Comparison of ENCODE assay signal across 21 cellular contexts in the genomic region with DNA sequence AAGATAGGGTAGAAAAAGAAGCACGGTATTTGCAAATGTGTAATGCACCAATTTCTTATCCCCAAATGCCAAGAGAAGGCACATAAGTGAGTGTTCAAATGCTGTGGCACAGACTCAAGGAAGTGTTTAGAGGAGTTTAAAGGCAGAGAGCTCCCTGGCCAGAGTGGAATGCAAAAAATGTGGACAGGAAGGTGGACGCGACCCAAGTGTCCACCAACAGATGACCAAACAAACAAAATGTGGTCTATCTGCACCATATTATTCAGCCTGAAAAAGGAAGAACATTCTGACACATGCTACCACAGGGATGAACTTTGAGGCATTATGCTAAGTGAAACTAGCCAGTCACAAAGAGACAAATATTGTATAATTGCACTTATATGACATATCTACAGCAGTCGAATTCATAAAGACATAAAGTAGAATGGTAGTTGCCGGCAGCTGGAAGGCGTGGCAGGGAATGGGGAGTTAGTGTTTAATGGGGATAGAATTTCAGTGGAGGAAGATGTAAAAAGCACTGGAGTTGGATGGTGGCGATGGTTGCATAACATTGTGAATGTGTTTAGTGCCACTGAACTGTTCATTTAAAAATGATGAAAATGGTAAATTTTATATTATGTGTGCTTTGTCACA.
"Had no signal": no experiment of that assay in that cellular context is flagged by ENCODE, and none has a peak within 500 bp of the region (broad histone marks: within the 10 kb centered on the region; RNA-seq: fewer than 3 reads in every experiment).

No MANE protein-coding gene starts in this region.

- H3K4me1 Mint-ChIP-seq: activated B cell treated with CpG ODN at 0.5 μM for 24 hours; natural killer cell; stimulated activated naive B cell treated with anti-CD40 and anti-IgM and Interleukin-4, amounts not matched to agents 10 μg/mL and 1 μg/mL and 100 μg/mL, for 72 hours had no signal

- H3K36me3 Mint-ChIP-seq: activated naive CD4-positive, alpha-beta T cell treated with anti-CD3 and anti-CD28 coated beads, Interleukin-2, amount 50 U/mL, for 72 hours; natural killer cell; stimulated activated naive B cell treated with anti-CD40 and anti-IgM and Interleukin-4, amounts not matched to agents 10 μg/mL and 1 μg/mL and 100 μg/mL, for 72 hours had no signal

- H3K4me3 Mint-ChIP-seq: activated B cell treated with CpG ODN at 0.5 μM for 24 hours; activated CD8-positive, alpha-beta T cell treated with anti-CD3 and anti-CD28 coated beads for 36 hours; activated T-cell treated with anti-CD3 and anti-CD28 coated beads, Interleukin-2, amount 50 U/mL, for 72 hours; natural killer cell; stimulated activated naive B cell treated with anti-CD40 and anti-IgM and Interleukin-4, amounts not matched to agents 10 μg/mL and 1 μg/mL and 100 μg/mL, for 72 hours had no signal

- H3K27me3 ChIP-seq: brain microvascular endothelial cell, gastroesophageal sphincter, left lung, thyroid gland, uterus had no signal

- FAIRE-seq: islet of Langerhans had no signal

- H3K27ac Mint-ChIP-seq: activated B cell treated with CpG ODN at 0.5 μM for 24 hours; activated CD8-positive, alpha-beta T cell treated with anti-CD3 and anti-CD28 coated beads for 36 hours; activated T-cell treated with anti-CD3 and anti-CD28 coated beads, Interleukin-2, amount 50 U/mL, for 72 hours; natural killer cell; stimulated activated naive B cell treated with anti-CD40 and anti-IgM and Interleukin-4, amounts not matched to agents 10 μg/mL and 1 μg/mL and 100 μg/mL, for 72 hours had no signal

- H3K36me3 ChIP-seq: brain microvascular endothelial cell, left lung, thyroid gland, uterus had no signal

- DNase-seq: activated B cell treated with CpG ODN at 0.5 μM for 24 hours; activated CD4-positive, alpha-beta T cell treated with anti-CD3 and anti-CD28 coated beads for 48 hours; activated CD8-positive, alpha-beta T cell treated with anti-CD3 and anti-CD28 coated beads for 36 hours; activated gamma-delta T cell; activated T-cell treated with anti-CD3 and anti-CD28 coated beads, Interleukin-2, amount 50 U/mL, for 72 hours; amniotic stem cell; brain microvascular endothelial cell; cerebellar nuclear complex; dermis blood vessel endothelial cell; left lung; mammary epithelial cell; natural killer cell; retina; stimulated activated CD4-positive, alpha-beta T cell treated with anti-CD3 and anti-CD28 coated beads, Interleukin-15, amount 100 ng/mL, for 24 hours; stimulated activated CD4-positive, alpha-beta T cell treated with anti-CD3 and anti-CD28 coated beads, Interleukin-4, amount 100 ng/mL, for 1 hour; stimulated activated naive B cell treated with anti-CD40 and anti-IgM and Interleukin-4, amounts not matched to agents 10 μg/mL and 1 μg/mL and 100 μg/mL, for 72 hours; thyroid gland; uterus had no signal

- H3K27me3 Mint-ChIP-seq: activated B cell treated with CpG ODN at 0.5 μM for 24 hours; activated CD8-positive, alpha-beta T cell treated with anti-CD3 and anti-CD28 coated beads for 36 hours had no signal

- H3K9me3 Mint-ChIP-seq: activated B cell treated with CpG ODN at 0.5 μM for 24 hours; activated CD8-positive, alpha-beta T cell treated with anti-CD3 and anti-CD28 coated beads for 36 hours; activated naive CD4-positive, alpha-beta T cell treated with anti-CD3 and anti-CD28 coated beads, Interleukin-2, amount 50 U/mL, for 72 hours; activated T-cell treated with anti-CD3 and anti-CD28 coated beads, Interleukin-2, amount 50 U/mL, for 72 hours; natural killer cell; stimulated activated naive B cell treated with anti-CD40 and anti-IgM and Interleukin-4, amounts not matched to agents 10 μg/mL and 1 μg/mL and 100 μg/mL, for 72 hours had no signal

- H3K4me3 ChIP-seq: gastroesophageal sphincter, left lung, thyroid gland, uterus had no signal
